In the genomic region with DNA sequence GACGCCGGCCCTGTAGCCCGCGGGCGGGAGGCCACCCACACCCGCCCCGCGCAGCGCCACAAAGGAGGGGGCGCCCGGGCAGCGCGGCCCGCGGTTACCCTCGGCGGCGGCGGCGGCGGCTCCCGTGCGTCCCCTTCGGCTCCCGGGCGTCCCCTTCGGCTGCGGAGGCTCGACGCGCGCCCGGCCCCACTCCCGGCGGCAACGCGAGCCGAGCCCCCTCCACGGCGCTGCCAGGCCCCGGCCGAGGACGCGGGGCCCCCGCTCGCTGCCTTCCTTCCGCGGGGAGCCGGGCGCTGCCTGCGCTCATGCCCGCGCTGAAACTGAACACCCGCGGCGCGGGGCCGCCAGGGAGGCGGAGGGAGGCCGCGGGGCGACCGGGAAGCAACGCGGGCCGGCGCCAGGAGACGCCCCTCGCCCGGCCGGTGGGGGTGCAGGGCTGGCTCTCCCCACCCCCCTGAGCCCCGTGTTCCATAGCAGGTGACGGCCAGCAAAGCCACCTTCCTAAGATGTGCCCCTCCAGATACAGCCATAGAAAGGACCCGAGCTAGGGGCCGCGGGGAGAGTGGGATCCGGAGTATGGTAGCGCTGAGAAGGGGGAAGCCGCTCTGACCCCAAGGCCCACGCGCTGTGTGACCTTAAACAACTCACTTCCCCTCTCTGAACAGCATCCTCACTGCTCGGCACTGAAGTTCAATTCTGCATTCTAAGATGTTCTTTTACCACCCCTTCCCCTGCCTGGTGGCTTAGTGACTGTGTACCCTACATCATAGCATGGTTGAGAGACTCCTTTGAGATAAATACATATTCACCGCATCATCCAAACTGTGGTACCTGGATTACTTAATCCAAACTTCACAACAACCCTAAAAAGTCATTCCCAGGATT, we compare ENCODE assay signal across 1 cellular context.
TF ChIP-seq lines count a peak whose summit lies in the region.

No MANE protein-coding gene starts in this region.

TF ChIP-seq in HepG2, 621 proteins besides CTCF, POLR2A, EP300 and RAD21 (continued from another document):
- TF ChIP-seq ZHX2 (IDR thresholded peaks at IDR 0.05; ENCODE audit: low read depth) = no peak
- no peak for TF ChIP-seq ZHX2 (CRISPR knock-in tag; IDR thresholded peaks at IDR 0.05; ENCODE audit: borderline replicate concordance)
- no peak for TF ChIP-seq ZNF160 (CRISPR knock-in tag; IDR thresholded peaks at IDR 0.05)
- no peak for TF ChIP-seq TCF7L2 (IDR thresholded peaks at IDR 0.05; ENCODE audit: low read depth, low read length)
- no peak for TF ChIP-seq REPIN1 (CRISPR knock-in tag; IDR thresholded peaks at IDR 0.05; ENCODE audit: borderline replicate concordance, low read depth)
